Comparison of ENCODE assay signal across 8 cellular contexts in genomic region chr3:30578479-30578878, GRCh38. TPM values are rescaled to one million over a fixed set of nuclear protein-coding genes. Genes with fewer than 3 reads are reported as not detected.
DNase-seq lines count a peak whose midpoint lies in the region; ATAC-seq and TF ChIP-seq lines count a peak whose summit lies in the region.

No MANE protein-coding gene starts in this region.

- H3K27me3 ChIP-seq in body of pancreas (no peaks in the 10 kb centered on the region), mesenchymal stem cell (ENCODE audit: control insufficient read depth in 1 of 2, insufficient read depth in 1 of 2, low read length in 2 of 2) (no peaks in the 10 kb centered on the region)
- no peaks in the 10 kb centered on the region for H3K27me3 ChIP-seq in CD8-positive, alpha-beta memory T cell (ENCODE audit: insufficient read depth, low read length, poor library complexity, severe bottlenecking)

- no peak for TF ChIP-seq POLR2A in body of pancreas (IDR thresholded peaks at IDR 0.05)

- H2BK12ac ChIP-seq in mesenchymal stem cell (ENCODE audit: low read length in 2 of 2): peak overlapping the region; percentile 1 to 86

- no peak overlapping the region for H3K4me3 Mint-ChIP-seq in activated T-cell treated with anti-CD3 and anti-CD28 coated beads, Interleukin-2, amount 50 U/mL, for 4 hours
- no peak overlapping the region for H3K4me3 Mint-ChIP-seq in CD8-positive, alpha-beta memory T cell

- H3K9me3 Mint-ChIP-seq in activated T-cell treated with anti-CD3 and anti-CD28 coated beads, Interleukin-2, amount 50 U/mL, for 4 hours: no peaks in the 10 kb centered on the region
- H3K9me3 Mint-ChIP-seq in CD8-positive, alpha-beta memory T cell: no peaks in the 10 kb centered on the region

- H3K18ac ChIP-seq in mesenchymal stem cell (ENCODE audit: low read depth in 1 of 2, low read length in 2 of 2): peak overlapping the region in 1 of 2 experiments; percentile 82

- H2BK15ac ChIP-seq in mesenchymal stem cell (ENCODE audit: low read depth, poor library complexity, severe bottlenecking): no peak overlapping the region

- peak overlapping the region in 2 of 4 donors; percentile 9 to 24 for H3K27ac ChIP-seq in body of pancreas
- peak overlapping the region; percentile 92 for H3K27ac ChIP-seq in mesenchymal stem cell (ENCODE audit: low read length, poor library complexity, severe bottlenecking)
- no peak overlapping the region for H3K27ac ChIP-seq in CD8-positive, alpha-beta memory T cell (ENCODE audit: low read depth, low read length)

- H3K4me1 ChIP-seq in body of pancreas (peaks cover 18% of the 10 kb centered on the region), mesenchymal stem cell (ENCODE audit: control insufficient read depth, insufficient read depth, low read depth, low read length) (peaks cover 7% of the 10 kb centered on the region)
- no peaks in the 10 kb centered on the region for H3K4me1 ChIP-seq in CD8-positive, alpha-beta memory T cell (ENCODE audit: insufficient read depth, low read length)

- H3K9ac ChIP-seq in mesenchymal stem cell (ENCODE audit: low read length): peak overlapping the region; percentile 70

- POLR2A ChIA-PET in CD8-positive, alpha-beta memory T cell (lab: Charles Lee): no interaction called here

- H3K36me3 ChIP-seq in body of pancreas (replicated peaks in 1 of 2; ENCODE audit: insufficient read depth in 1 of 2, low read depth in 2 of 2) (no peaks in the 10 kb centered on the region), mesenchymal stem cell (ENCODE audit: control insufficient read depth in 1 of 2, insufficient read depth in 2 of 2, low read depth in 1 of 2, low read length in 2 of 2) (no peaks in the 10 kb centered on the region)
- no peaks in the 10 kb centered on the region for H3K36me3 ChIP-seq in CD8-positive, alpha-beta memory T cell (ENCODE audit: insufficient read depth, low read length)

- no peak overlapping the region for H3K27ac Mint-ChIP-seq in CD8-positive, alpha-beta memory T cell

- no peaks in the 10 kb centered on the region for H3K79me1 ChIP-seq in mesenchymal stem cell (replicated peaks; ENCODE audit: low read length, poor library complexity, severe bottlenecking)

- H3K4ac ChIP-seq in mesenchymal stem cell (ENCODE audit: low read depth in 1 of 2, low read length in 2 of 2): peak overlapping the region in 1 of 2 experiments; percentile 11

- TF ChIP-seq CTCF in body of pancreas (IDR thresholded peaks at IDR 0.05): no peak

- 67 to 74% methylated on average over 4 of the region's 4 CpGs for WGBS in body of pancreas, 2 donors
- WGBS in mesenchymal stem cell: 65% methylated on average over 4 of the region's 4 CpGs

- no peak overlapping the region for H2AFZ ChIP-seq in mesenchymal stem cell (ENCODE audit: low read depth, low read length)

- DNase-seq in Ammon's horn (ENCODE audit: low spot score) (peak; percentile 48), body of pancreas (peak in 1 of 4 donors; percentile 63), mesenchymal stem cell (peak; percentile 87), superior temporal gyrus (ENCODE audit: extremely low spot score) (no peak)
- DNase-seq in activated T-cell treated with anti-CD3 and anti-CD28 coated beads, Interleukin-2, amount 50 U/mL, for 4 hours: no peak
- DNase-seq in CD8-positive, alpha-beta memory T cell: no peak
- no peak for DNase-seq in stimulated activated naive CD4-positive, alpha-beta T cell treated with Interleukin-2 at 50 U/mL for 16 hours (lab: John Stamatoyannopoulos, UW)

- no peak overlapping the region for H2AK5ac ChIP-seq in mesenchymal stem cell (ENCODE audit: low read length, severe bottlenecking)

- intact Hi-C loops in body of pancreas (cut with DNase I): no loop called here

- H3K9me3 ChIP-seq in body of pancreas: no peaks in the 10 kb centered on the region
- no peaks in the 10 kb centered on the region for H3K9me3 ChIP-seq in mesenchymal stem cell (ENCODE audit: control insufficient read depth, low read length)
- H3K9me3 ChIP-seq in CD8-positive, alpha-beta memory T cell (ENCODE audit: low read length): no peaks in the 10 kb centered on the region

- peak overlapping the region in 1 of 2 experiments; percentile 35 for H3K14ac ChIP-seq in mesenchymal stem cell (ENCODE audit: low read length in 2 of 2)

- H3K4me3 ChIP-seq in body of pancreas (no peak overlapping the region), mesenchymal stem cell (ENCODE audit: insufficient read depth in 1 of 2, low read depth in 1 of 2, low read length in 2 of 2) (no peak overlapping the region)
- no peak overlapping the region for H3K4me3 ChIP-seq in CD8-positive, alpha-beta memory T cell (ENCODE audit: low read length)

- H3K4me1 Mint-ChIP-seq in activated T-cell treated with anti-CD3 and anti-CD28 coated beads, Interleukin-2, amount 50 U/mL, for 4 hours (ENCODE audit: low read depth): peaks cover 2% of the 10 kb centered on the region
- no peaks in the 10 kb centered on the region for H3K4me1 Mint-ChIP-seq in CD8-positive, alpha-beta memory T cell

- no peak overlapping the region for H3K4me2 ChIP-seq in mesenchymal stem cell (ENCODE audit: low read length, poor library complexity, severe bottlenecking)

- no peak overlapping the region for H2BK120ac ChIP-seq in mesenchymal stem cell (ENCODE audit: low read depth, low read length)

- H3K36me3 Mint-ChIP-seq in activated T-cell treated with anti-CD3 and anti-CD28 coated beads, Interleukin-2, amount 50 U/mL, for 4 hours (ENCODE audit: insufficient read depth): no peaks in the 10 kb centered on the region
- no peaks in the 10 kb centered on the region for H3K36me3 Mint-ChIP-seq in CD8-positive, alpha-beta memory T cell

- ATAC-seq in HG02981 (IDR thresholded peaks at IDR 0.05; ENCODE audit: unreplicated experiment) (peak; percentile 25), body of pancreas (peak; percentile 24)
- ATAC-seq in activated T-cell treated with anti-CD3 and anti-CD28 coated beads, Interleukin-2, amount 50 U/mL, for 4 hours: no peak

- peak overlapping the region; percentile 10 for H4K8ac ChIP-seq in mesenchymal stem cell (ENCODE audit: low read length)

- H4K91ac ChIP-seq in mesenchymal stem cell (ENCODE audit: low read length): no peak overlapping the region

- CTCF ChIA-PET in CD8-positive, alpha-beta memory T cell (lab: Charles Lee): no interaction called here

- H3K23ac ChIP-seq in mesenchymal stem cell (ENCODE audit: low read length in 2 of 2): no peak overlapping the region

- no peaks in the 10 kb centered on the region for H3K27me3 Mint-ChIP-seq in activated T-cell treated with anti-CD3 and anti-CD28 coated beads, Interleukin-2, amount 50 U/mL, for 4 hours (ENCODE audit: low read depth)
- H3K27me3 Mint-ChIP-seq in CD8-positive, alpha-beta memory T cell: no peaks in the 10 kb centered on the region

- peak overlapping the region; percentile 4 for H2BK5ac ChIP-seq in mesenchymal stem cell (ENCODE audit: low read depth, low read length, poor library complexity, severe bottlenecking)

RNA-seq across cellular contexts. Expression of gene TGFBR2, which starts 27.9 kb away (rescaled TPM):
- 100 to 1,000 TPM in 1 of 2 donors, 10 to 100 TPM in 1; 91.8 to 143 TPM for total RNA-seq in body of pancreas
- 195 TPM for polyA plus RNA-seq in mesenchymal stem cell (2013, experiment 1 of 2)
- polyA plus RNA-seq in mesenchymal stem cell (2013, experiment 2 of 2): 202 TPM
- total RNA-seq in activated T-cell treated with anti-CD3 and anti-CD28 coated beads, Interleukin-2, amount 50 U/mL, for 4 hours: 100 to 1,000 TPM; 104 to 114 (median 111) TPM
- total RNA-seq in CD8-positive, alpha-beta memory T cell: 10 to 100 TPM; 55.3 to 56.3 TPM
- 108 TPM for polyA plus RNA-seq in CD8-positive, alpha-beta memory T cell

Comparison
In these comparisons a context has a peak if more than half of its experiments do, and no peak if none do; other contexts are left out.
1. DNase-seq: peak in Ammon's horn (single experiment) and mesenchymal stem cell (single experiment); none in activated T-cell treated with anti-CD3 and anti-CD28 coated beads, Interleukin-2, amount 50 U/mL, for 4 hours (single experiment), CD8-positive, alpha-beta memory T cell (0 of 5), superior temporal gyrus (single experiment) and stimulated activated naive CD4-positive, alpha-beta T cell treated with Interleukin-2 at 50 U/mL for 16 hours (single experiment).
2. ATAC-seq: peak in HG02981 (single experiment) and body of pancreas (single experiment); none in activated T-cell treated with anti-CD3 and anti-CD28 coated beads, Interleukin-2, amount 50 U/mL, for 4 hours (0 of 2).